In genomic region chr7:98133181-98133580, GRCh38 we compare ENCODE assay signal across 8 cellular contexts. TPM values are rescaled to one million over a fixed set of nuclear protein-coding genes. Genes with fewer than 3 reads are reported as not detected.
DNase-seq lines count a peak whose midpoint lies in the region; ATAC-seq and TF ChIP-seq lines count a peak whose summit lies in the region.

No MANE protein-coding gene starts in this region.

- H3K27me3 ChIP-seq in ACC112 (ENCODE audit: insufficient read depth, low read length) (no peaks in the 10 kb centered on the region), adrenal gland (no peaks in the 10 kb centered on the region)

- H2AFZ ChIP-seq in ACC112 (ENCODE audit: low read length, unreplicated experiment) = no peak overlapping the region

- H3K4me3 ChIP-seq in ACC112 (ENCODE audit: low read depth, low read length) (no peak overlapping the region), adrenal gland (no peak overlapping the region)

- TF ChIP-seq POLR2A in adrenal gland (IDR thresholded peaks at IDR 0.05) = no peak

- TF ChIP-seq CTCF in adrenal gland (IDR thresholded peaks at IDR 0.05) = no peak

- intact Hi-C loops in adrenal gland (cut with DNase I) = no loop called here

- H3K9me3 ChIP-seq in adrenal gland (replicated peaks in 1 of 3) = no peaks in the 10 kb centered on the region

- H3K27ac ChIP-seq in ACC112 (ENCODE audit: low read depth, low read length) (peak overlapping the region; percentile 87), epithelial cell of prostate (peak overlapping the region; percentile 72), adrenal gland (peak overlapping the region in 1 of 5 donors; percentile 52)

- 57 to 78% (median 70%) methylated on average over 4 of the region's 4 CpGs for WGBS in adrenal gland, 4 donors

- H3K79me2 ChIP-seq in ACC112 (ENCODE audit: control insufficient read depth, insufficient read depth, low read length, unreplicated experiment) = peaks cover 28% of the 10 kb centered on the region

- peak; percentile 51 for ATAC-seq in GM18858 (IDR thresholded peaks at IDR 0.05; ENCODE audit: unreplicated experiment)
- ATAC-seq in HG02938 (IDR thresholded peaks at IDR 0.05; ENCODE audit: unreplicated experiment) = peak; percentile 50
- no peak for ATAC-seq in left lobe of liver

- 0 out of 2 replicates have a peak, but pooled peaks cover 4% of the 10 kb centered on the region for H3K36me3 ChIP-seq in ACC112 (ENCODE audit: insufficient read depth, low read length)
- H3K36me3 ChIP-seq in adrenal gland (replicated peaks in 1 of 2) = no peaks in the 10 kb centered on the region

- DNase-seq in OCI-M1 (lab: John Stamatoyannopoulos, UW) = peak; percentile 99
- no peak for DNase-seq in epithelial cell of prostate (ENCODE audit: low read depth, low spot score)
- DNase-seq in NCI-H774 (lab: John Stamatoyannopoulos, UW) = no peak
- no peak for DNase-seq in left lobe of liver (ENCODE audit: low spot score)
- no peak for DNase-seq in adrenal gland

- H3K4me1 ChIP-seq in ACC112 (ENCODE audit: control insufficient read depth, insufficient read depth, low read length, unreplicated experiment) = peaks cover 31% of the 10 kb centered on the region
- peaks cover 38 to 40% of the 10 kb centered on the region in 2 donors for H3K4me1 ChIP-seq in adrenal gland (replicated peaks in 1 of 2)

RNA-seq across cellular contexts. Expression of gene LMTK2, which starts 26.5 kb away (rescaled TPM):
- total RNA-seq in left lobe of liver (12.7 TPM), adrenal gland (10 to 100 TPM; 19.7 to 36.2 (median 24.3) TPM)
- polyA plus RNA-seq in adrenal gland = 10 to 100 TPM in 1 of 3 donors, 1 to 10 TPM in 2; 3.4 to 16.5 (median 5.6) TPM
